Comparison of ENCODE assay signal across 1 cellular context in the genomic region with DNA sequence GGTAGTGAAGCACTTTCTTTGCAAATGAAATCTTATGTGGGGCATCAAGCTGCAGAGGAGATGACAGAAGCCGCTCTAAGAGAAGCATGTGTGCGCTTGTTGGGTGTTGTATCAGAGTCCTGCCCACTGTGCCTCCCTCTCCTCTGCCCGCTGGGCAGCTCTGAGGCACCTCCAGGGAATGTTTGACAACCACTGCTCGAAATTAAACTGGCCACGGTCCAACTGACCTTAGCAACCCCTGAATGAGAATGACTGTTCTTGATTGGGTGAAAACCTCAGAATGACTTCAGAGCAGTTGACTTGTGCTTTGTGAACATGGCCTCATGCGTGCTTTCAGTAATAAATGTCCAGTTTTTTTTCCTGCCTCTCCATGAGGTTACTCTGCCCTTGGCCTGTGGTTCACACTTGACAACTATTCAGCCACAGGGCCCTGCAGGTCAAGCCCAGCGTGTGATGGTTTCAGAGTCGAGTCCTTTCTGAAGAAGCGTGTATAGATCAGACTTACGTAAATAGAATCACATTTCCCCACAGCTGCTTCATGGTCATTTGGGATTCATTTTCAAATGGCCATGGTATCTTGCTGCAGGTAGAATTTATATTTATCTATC.
TF ChIP-seq lines count a peak whose summit lies in the region.

No MANE protein-coding gene starts in this region.

TF ChIP-seq in K562, 482 proteins besides CTCF, POLR2A, EP300 and RAD21:
- TF ChIP-seq ZNF644 (tag; IDR thresholded peaks at IDR 0.05; ENCODE audit: low read depth) (no peak), NFIC (IDR thresholded peaks at IDR 0.05) (peak; percentile 42)
